ENCODE assay signal across 1 cellular context in genomic region chr1:162023181-162023546, GRCh38.
TF ChIP-seq lines count a peak whose summit lies in the region.

No MANE protein-coding gene starts in this region.

TF ChIP-seq in HepG2, 621 proteins besides CTCF, POLR2A, EP300 and RAD21:
- no peak for TF ChIP-seq ZNF770 (CRISPR knock-in tag; IDR thresholded peaks at IDR 0.05)
- TF ChIP-seq GLI4 (CRISPR knock-in tag; IDR thresholded peaks at IDR 0.05; ENCODE audit: borderline replicate concordance): no peak
TF ChIP-seq in HepG2: peak in this region for 0.
